In genomic region chr3:59374812-59375211, GRCh38 we compare ENCODE assay signal across 9 cellular contexts.
DNase-seq lines count a peak whose midpoint lies in the region; ATAC-seq and TF ChIP-seq lines count a peak whose summit lies in the region.
"Had no signal": no experiment of that assay in that cellular context is flagged by ENCODE, and none has a peak within 500 bp of the region (broad histone marks: within the 10 kb centered on the region; RNA-seq: fewer than 3 reads in every experiment).

No MANE protein-coding gene starts in this region.

- no peak overlapping the region for H3K4me3 ChIP-seq in spleen

- no peaks in the 10 kb centered on the region for H3K36me3 ChIP-seq in spleen

- no peak for TF ChIP-seq POLR2A in spleen (IDR thresholded peaks at IDR 0.05)

- no peaks in the 10 kb centered on the region for H3K36me3 Mint-ChIP-seq in MCF 10A (ENCODE audit: insufficient read depth, unreplicated experiment)

- CTCF ChIA-PET in MCF 10A (lab: Yijun Ruan, JAX): no interaction called here

- H3K27me3 ChIP-seq in spleen (replicated peaks in 1 of 7): no peaks in the 10 kb centered on the region

- H3K27me3 Mint-ChIP-seq in MCF 10A (ENCODE audit: insufficient read depth, unreplicated experiment): no peaks in the 10 kb centered on the region

- no peak for TF ChIP-seq CTCF in spleen (IDR thresholded peaks at IDR 0.05 in 8 of 11, conservative IDR thresholded peaks at IDR 0.05 in 3 of 11)
- TF ChIP-seq CTCF in MCF 10A (IDR thresholded peaks at IDR 0.05; ENCODE audit: unreplicated experiment): no peak

- H3K9me3 ChIP-seq in spleen: no peaks in the 10 kb centered on the region

- no peaks in the 10 kb centered on the region for H3K9me3 Mint-ChIP-seq in MCF 10A (ENCODE audit: unreplicated experiment)

- intact Hi-C loops in spleen (cut with DNase I; ENCODE audit: low total_unique reads): no loop called here
- intact Hi-C loops in MCF 10A (cut with micrococcal nuclease): no loop called here

- H3K27ac Mint-ChIP-seq in MCF 10A (ENCODE audit: low read depth, unreplicated experiment): no peak overlapping the region

- H3K27ac ChIP-seq in spleen: peak overlapping the region in 3 of 8 donors; percentile 16 to 28 (median 19)
- H3K27ac ChIP-seq: parathyroid adenoma had no signal

- no peaks in the 10 kb centered on the region for H3K4me1 Mint-ChIP-seq in MCF 10A (ENCODE audit: insufficient read depth, unreplicated experiment)

- POLR2A ChIA-PET in MCF 10A (lab: Yijun Ruan, JAX): interaction anchor here (0.7 kb wide), 1 partner anchor 164 kb away, joined by 3 read pairs; no protein-coding TSS in a partner anchor

- no TSS peak for BruUV-seq in MCF 10A (replicated peaks; lab: Mats Ljungman, UMichigan)

- no peak overlapping the region for H3K4me3 Mint-ChIP-seq in MCF 10A (ENCODE audit: unreplicated experiment)

- peaks cover 0 to 10% (median 4%) of the 10 kb centered on the region in 6 donors for H3K4me1 ChIP-seq in spleen

- WGBS in spleen, 5 donors: 49 to 64% (median 59%) methylated on average over 3 of the region's 3 CpGs

- DNase-seq in spleen: peak; percentile 64
- no peak for DNase-seq in GDM1 (lab: John Stamatoyannopoulos, UW)
- DNase-seq in HT-29 (ENCODE audit: low spot score): no peak
- DNase-seq in MCF 10A (ENCODE audit: unreplicated experiment): no peak
- DNase-seq: NCI-H510A treated with DMSO at 0.1 percent for 48 hours had no signal

- peak; percentile 100 for ATAC-seq in GM19043 (IDR thresholded peaks at IDR 0.05; ENCODE audit: low read depth, unreplicated experiment)
- peak; percentile 99 for ATAC-seq in HG02610 (IDR thresholded peaks at IDR 0.05; ENCODE audit: unreplicated experiment)
- peak; percentile 99 for ATAC-seq in HG03571 (IDR thresholded peaks at IDR 0.05; ENCODE audit: unreplicated experiment)
